In genomic region chr1:31502253-31502652, GRCh38 we compare ENCODE assay signal across 25 cellular contexts.
DNase-seq lines count a peak whose midpoint lies in the region; ATAC-seq, FAIRE-seq and TF ChIP-seq lines count a peak whose summit lies in the region.
"Had no signal": no experiment of that assay in that cellular context is flagged by ENCODE, and none has a peak within 500 bp of the region (broad histone marks: within the 10 kb centered on the region; RNA-seq: fewer than 3 reads in every experiment).

No MANE protein-coding gene starts in this region.

- no peak for ATAC-seq in upper lobe of right lung
- no peak for ATAC-seq in GM19351 (IDR thresholded peaks at IDR 0.05; ENCODE audit: unreplicated experiment)
- ATAC-seq: CD8-positive, alpha-beta T cell; GM12878 had no signal

- intact Hi-C loops in upper lobe of right lung (cut with DNase I) = no loop called here

- H3K18ac ChIP-seq in H1 (ENCODE audit: extremely low read depth, low read length) = no peak overlapping the region

- H3K27me3 ChIP-seq in BLaER1 treated with 17β-estradiol and CSF1 and Interleukin-3, amounts not matched to agents 10 nM and 100 nM = 0 out of 22 replicates have a peak, but pooled peaks cover 0 to 4% (median 0%) of the 10 kb centered on the region in 11 experiments
- no peaks in the 10 kb centered on the region for H3K27me3 ChIP-seq in H1 (replicated peaks in 1 of 4; ENCODE audit: control insufficient read depth in 3 of 4, extremely low read depth in 1 of 4, insufficient read depth in 3 of 4, low read length in 3 of 4)
- H3K27me3 ChIP-seq in upper lobe of right lung = peaks cover 5% of the 10 kb centered on the region
- H3K27me3 ChIP-seq: BE2C had no signal

- H3K9me3 ChIP-seq in BLaER1 treated with 17β-estradiol and CSF1 and Interleukin-3, amounts not matched to agents 10 nM and 100 nM (replicated peaks in 1 of 11) = no peaks in the 10 kb centered on the region
- H3K9me3 ChIP-seq in H1 (ENCODE audit: insufficient read depth in 2 of 2, low read depth in 1 of 2, low read length in 1 of 2) = no peaks in the 10 kb centered on the region
- no peaks in the 10 kb centered on the region for H3K9me3 ChIP-seq in upper lobe of right lung
- H3K9me3 ChIP-seq: BE2C, Caco-2 had no signal

- POLR2A ChIA-PET in H1 (lab: Charles Lee; ENCODE audit: partially characterized antibody) = no interaction called here

- no peaks in the 10 kb centered on the region for H3K36me3 ChIP-seq in BLaER1 treated with 17β-estradiol and CSF1 and Interleukin-3, amounts not matched to agents 10 nM and 100 nM
- no peaks in the 10 kb centered on the region for H3K36me3 ChIP-seq in H1 (ENCODE audit: control insufficient read depth in 2 of 4, insufficient read depth in 4 of 4, low read length in 3 of 4)
- no peaks in the 10 kb centered on the region for H3K36me3 ChIP-seq in upper lobe of right lung
- H3K36me3 ChIP-seq: BE2C had no signal

- no peak overlapping the region for H4K91ac ChIP-seq in H1 (replicated peaks; ENCODE audit: insufficient read length, low read length)

- no peak for TF ChIP-seq CTCF in H1 (IDR thresholded peaks at IDR 0.05; ENCODE audit: control extremely low read depth in 1 of 3, insufficient read depth in 1 of 3, low read depth in 1 of 3, low read length in 3 of 3)
- no peak for TF ChIP-seq CTCF in upper lobe of right lung (IDR thresholded peaks at IDR 0.05)

- H3K4ac ChIP-seq in H1 (replicated peaks; ENCODE audit: insufficient read length, low read depth, low read length) = no peak overlapping the region

- H2BK20ac ChIP-seq in H1 (ENCODE audit: low read length) = no peak overlapping the region; the same call in 1 of the 2 replicates

- H4K8ac ChIP-seq in H1 (ENCODE audit: extremely low read depth, insufficient read depth, low read length) = no peak overlapping the region

- no peak overlapping the region for H2BK120ac ChIP-seq in H1 (replicated peaks; ENCODE audit: low read depth, low read length)

- H3K27ac ChIP-seq in BLaER1 treated with 17β-estradiol and CSF1 and Interleukin-3, amounts not matched to agents 10 nM and 100 nM = no peak overlapping the region
- H3K27ac ChIP-seq in H1 (ENCODE audit: low read depth, low read length) = no peak overlapping the region
- no peak overlapping the region for H3K27ac ChIP-seq in upper lobe of right lung
- H3K27ac ChIP-seq: 22Rv1, C4-2B, GM23248 had no signal

- H3K9ac ChIP-seq in BLaER1 treated with 17β-estradiol and CSF1 and Interleukin-3, amounts not matched to agents 10 nM and 100 nM = no peak overlapping the region
- H3K9ac ChIP-seq in H1 (replicated peaks in 1 of 4; ENCODE audit: extremely low read depth in 1 of 4, low read depth in 3 of 4, low read length in 3 of 4) = no peak overlapping the region
- H3K9ac ChIP-seq: GM23248 had no signal

- no peaks in the 10 kb centered on the region for H3K79me1 ChIP-seq in H1 (ENCODE audit: low read depth, low read length)

- no peaks in the 10 kb centered on the region for H3K23me2 ChIP-seq in H1 (ENCODE audit: low read depth, low read length)

- H3K4me2 ChIP-seq in BLaER1 treated with 17β-estradiol and CSF1 and Interleukin-3, amounts not matched to agents 10 nM and 100 nM = peak overlapping the region in 8 of 11 experiments; percentile 29 to 93 (median 86); a peak in 15 of 22 replicates
- H3K4me2 ChIP-seq in H1 (ENCODE audit: insufficient read depth in 1 of 2, low read depth in 2 of 2, low read length in 2 of 2) = no peak overlapping the region

- TF ChIP-seq POLR2A in H1 (IDR thresholded peaks at IDR 0.05; ENCODE audit: control extremely low read depth in 1 of 2, low read depth in 2 of 2, low read length in 2 of 2) = no peak

- H3K14ac ChIP-seq in H1 (ENCODE audit: insufficient read length) = no peak overlapping the region

- no peak for FAIRE-seq in H1 (lab: Jason Lieb, UNC)
- FAIRE-seq: A204.1, GM12878, GM19239 had no signal

- TF ChIP-seq EP300 in H1 (IDR thresholded peaks at IDR 0.05; ENCODE audit: borderline replicate concordance in 1 of 2, low read depth in 2 of 2, low read length in 2 of 2) = no peak

- H4K5ac ChIP-seq in H1 (ENCODE audit: insufficient read length, low read depth, low read length) = no peak overlapping the region

- H2AFZ ChIP-seq in H1 (ENCODE audit: low read length) = no peak overlapping the region
- H2AFZ ChIP-seq: GM23248 had no signal

- TF ChIP-seq RAD21 in H1 (IDR thresholded peaks at IDR 0.05 in 1 of 2, conservative IDR thresholded peaks at IDR 0.05 in 1 of 2; ENCODE audit: low read depth in 2 of 2, low read length in 2 of 2) = no peak

- H3K4me3 ChIP-seq in BLaER1 treated with 17β-estradiol and CSF1 and Interleukin-3, amounts not matched to agents 10 nM and 100 nM = no peak overlapping the region
- H3K4me3 ChIP-seq in H1 (ENCODE audit: extremely low read depth in 1 of 4, insufficient read depth in 2 of 4, low read depth in 3 of 4, low read length in 4 of 4) (no peak overlapping the region), upper lobe of right lung (no peak overlapping the region)
- H3K4me3 ChIP-seq: GM12878, GM23248 had no signal

- WGBS in H1 (ENCODE audit: extremely low coverage in 1 of 2, insufficient coverage in 1 of 2, insufficient read length in 1 of 2, insufficient replicate concordance in 2 of 2, low coverage in 1 of 2, low lambda C conversion rate in 2 of 2, missing lambda C conversion rate in 1 of 2), 2 experiments = 82% methylated on average over 2 of the region's 2 CpGs; no CpG with 5 or more reads in 1 of the 2 experiments

- no peak overlapping the region for H3K56ac ChIP-seq in H1 (replicated peaks; ENCODE audit: insufficient read length, low read depth, low read length)

- peaks cover 30 to 64% (median 57%) of the 10 kb centered on the region in 10 experiments for H3K4me1 ChIP-seq in BLaER1 treated with 17β-estradiol and CSF1 and Interleukin-3, amounts not matched to agents 10 nM and 100 nM
- H3K4me1 ChIP-seq in H1 (replicated peaks in 1 of 4; ENCODE audit: control insufficient read depth in 3 of 4, insufficient read depth in 4 of 4, low read length in 3 of 4) (peaks cover 4 to 16% (median 13%) of the 10 kb centered on the region in 4 experiments), upper lobe of right lung (no peaks in the 10 kb centered on the region)
- H3K4me1 ChIP-seq: BE2C, Caco-2 had no signal

- DNase-seq in activated CD8-positive, alpha-beta memory T cell treated with anti-CD3 and anti-CD28 coated beads for 24 hours = peak; percentile 26
- DNase-seq in activated CD8-positive, alpha-beta memory T cell treated with anti-CD3 and anti-CD28 coated beads, Interleukin-2, amount 50 U/mL, for 48 hours = no peak
- DNase-seq in H1 (ENCODE audit: low read depth in 1 of 2, low spot score in 2 of 2) (no peak), amniotic stem cell (lab: John Stamatoyannopoulos, UW) (no peak), upper lobe of right lung (no peak)
- DNase-seq: ACHN; AML-193; BE2C; Caco-2; CD4-positive, CD25-positive, alpha-beta regulatory T cell; DMS153; EL; GDM1; GM23248; H9; HFFc6 had no signal

- H4K20me1 ChIP-seq in BLaER1 treated with 17β-estradiol and CSF1 and Interleukin-3, amounts not matched to agents 10 nM and 100 nM = no peaks in the 10 kb centered on the region
- no peaks in the 10 kb centered on the region for H4K20me1 ChIP-seq in H1 (replicated peaks in 1 of 2; ENCODE audit: control insufficient read depth in 1 of 2, insufficient read depth in 2 of 2, low read length in 2 of 2)

- no peak overlapping the region for H3K23ac ChIP-seq in H1 (ENCODE audit: insufficient read length)

- CTCF ChIA-PET in H1 (lab: Charles Lee; ENCODE audit: partially characterized antibody) = interaction anchor here (0.6 to 3.1 kb wide), 9 partner anchors 9 to 276 kb away, joined by 3 to 16 read pairs (median 5); no protein-coding TSS in a partner anchor

- no peak overlapping the region for H2AK5ac ChIP-seq in H1 (ENCODE audit: low read depth, low read length)

- H2BK12ac ChIP-seq in H1 (ENCODE audit: low read depth, low read length) = peak overlapping the region; percentile 50; the same call in 1 of the 2 replicates

- no peak overlapping the region for H2BK5ac ChIP-seq in H1 (ENCODE audit: low read depth, low read length)

- 0 out of 2 replicates have a peak overlapping the region, but pooled peaks have one; percentile 53 for H2BK15ac ChIP-seq in H1 (ENCODE audit: low read length)

- no peaks in the 10 kb centered on the region for H3K79me2 ChIP-seq in H1 (ENCODE audit: control insufficient read depth in 1 of 2, insufficient read depth in 2 of 2, low read length in 2 of 2)

TF ChIP-seq in PFSK-1, 5 proteins besides CTCF, POLR2A, EP300 and RAD21 (continues in another document):
- no peak for TF ChIP-seq POLR2AphosphoS5 (IDR thresholded peaks at IDR 0.05; ENCODE audit: low read depth, low read length)

TF ChIP-seq in H1, 55 proteins besides CTCF, POLR2A, EP300 and RAD21:
- TF ChIP-seq RFX5 (IDR thresholded peaks at IDR 0.05; ENCODE audit: borderline replicate concordance, low read depth, low read length) (no peak), BCL11A (IDR thresholded peaks at IDR 0.05; ENCODE audit: low read depth in 2 of 2, low read length in 2 of 2) (no peak)

Comparison
In these comparisons a context has a peak if more than half of its experiments do, and no peak if none do; other contexts are left out.
1. H3K4me2 ChIP-seq: peak in BLaER1 treated with 17β-estradiol and CSF1 and Interleukin-3, amounts not matched to agents 10 nM and 100 nM (8 of 11); none in H1 (0 of 2).